8 cellular contexts compared by ENCODE assay signal in genomic region chr15:45200799-45201556, GRCh38. TPM values are rescaled to one million over a fixed set of nuclear protein-coding genes. Genes with fewer than 3 reads are reported as not detected.
DNase-seq lines count a peak whose midpoint lies in the region; ATAC-seq, FAIRE-seq and TF ChIP-seq lines count a peak whose summit lies in the region.

No MANE protein-coding gene starts in this region.

- H3K4me3 ChIP-seq in A549 (peak overlapping the region; percentile 88), neuron (ENCODE audit: low read length) (peak overlapping the region; percentile 68), subcutaneous abdominal adipose tissue (ENCODE audit: low read depth in 1 of 5, low read length in 5 of 5) (peak overlapping the region; percentile 58 to 97 (median 95))

- no peak for TF ChIP-seq POLR2A in A549 (IDR thresholded peaks at IDR 0.05; ENCODE audit: low read length)

- DNase-seq in A549 (ENCODE audit: low read depth in 1 of 2, low spot score in 1 of 2) (peak; percentile 24 to 90), LHCN-M2 (ENCODE audit: low read depth) (peak; percentile 82), SHP77 (lab: John Stamatoyannopoulos, UW) (peak; percentile 69 to 78), foreskin keratinocyte (peak; percentile 72 to 85)
- DNase-seq in activated effector memory CD4-positive, alpha-beta T cell treated with Interleukin-2 at 50 U/mL for 16 hours, result peak; percentile 62

- H3K27me3 ChIP-seq in foreskin keratinocyte (no peaks in the 10 kb centered on the region), neuron (ENCODE audit: insufficient read depth, low read length) (no peaks in the 10 kb centered on the region), subcutaneous abdominal adipose tissue (ENCODE audit: control insufficient read depth in 5 of 5, insufficient read depth in 4 of 5, low read length in 5 of 5) (no peaks in the 10 kb centered on the region)

- POLR2A ChIA-PET in A549 (lab: Yijun Ruan, JAX), result interaction anchor here (0.9 to 1.8 kb wide), 6 partner anchors 9 to 201 kb away, joined by 3 to 8 read pairs (median 4); partner anchors contain the start of gene SHF

- WGBS in A549 (ENCODE audit: missing lambda C conversion rate), result 5% methylated on average over 25 of the region's 34 CpGs

- peak overlapping the region; percentile 66 for H2AFZ ChIP-seq in neuron (ENCODE audit: low read depth, low read length)

- H3K4me2 ChIP-seq in A549, result peak overlapping the region; percentile 83

- TF ChIP-seq EP300 in A549 (IDR thresholded peaks at IDR 0.05), result no peak

- ATAC-seq in A549 (peak; percentile 25 to 54), GM19324 (IDR thresholded peaks at IDR 0.05; ENCODE audit: low FRiP score, unreplicated experiment) (peak; percentile 6), foreskin keratinocyte (peak; percentile 38)

- CTCF ChIA-PET in A549 (lab: Yijun Ruan, JAX), result interaction anchor here (1.2 to 11.1 kb wide), 4 partner anchors 9 to 256 kb away, joined by 3 to 104 read pairs (median 5); no protein-coding TSS in a partner anchor

- H3K27ac ChIP-seq in A549 (peak overlapping the region; percentile 93 to 95), foreskin keratinocyte (peak overlapping the region; percentile 8), subcutaneous abdominal adipose tissue (ENCODE audit: low read depth, low read length) (peak overlapping the region; percentile 90)

- H3K9me3 ChIP-seq in A549, result no peaks in the 10 kb centered on the region
- no peaks in the 10 kb centered on the region for H3K9me3 ChIP-seq in neuron (ENCODE audit: low read length)
- no peaks in the 10 kb centered on the region for H3K9me3 ChIP-seq in subcutaneous abdominal adipose tissue (ENCODE audit: control insufficient read depth in 5 of 5, low read length in 5 of 5)

- no peak for TF ChIP-seq RAD21 in A549 (conservative IDR thresholded peaks at IDR 0.05 in 1 of 2, IDR thresholded peaks at IDR 0.05 in 1 of 2)

- peak overlapping the region; percentile 69 to 89 (median 75) for H3K9ac ChIP-seq in subcutaneous abdominal adipose tissue (ENCODE audit: low read length in 5 of 5)

- no peak for TF ChIP-seq CTCF in A549 (IDR thresholded peaks at IDR 0.05)
- TF ChIP-seq CTCF in foreskin keratinocyte (conservative IDR thresholded peaks at IDR 0.05), result peak; percentile 4

- peaks cover 5% of the 10 kb centered on the region; the same call in 2 of the 3 replicates for H3K4me1 ChIP-seq in A549
- no peaks in the 10 kb centered on the region for H3K4me1 ChIP-seq in foreskin keratinocyte
- H3K4me1 ChIP-seq in neuron (ENCODE audit: insufficient read depth, low read length), result peaks cover 5% of the 10 kb centered on the region
- H3K4me1 ChIP-seq in subcutaneous abdominal adipose tissue (ENCODE audit: control insufficient read depth in 5 of 5, insufficient read depth in 5 of 5, low read length in 5 of 5), result peaks cover 0 to 32% (median 19%) of the 10 kb centered on the region in 5 donors

- no peak for FAIRE-seq in A549 (lab: Jason Lieb, UNC)

- H3K36me3 ChIP-seq in neuron (ENCODE audit: insufficient read depth, low read length) (no peaks in the 10 kb centered on the region), subcutaneous abdominal adipose tissue (ENCODE audit: control insufficient read depth in 5 of 5, insufficient read depth in 5 of 5, low read length in 5 of 5) (no peaks in the 10 kb centered on the region)

TF ChIP-seq in A549, 52 proteins besides CTCF, POLR2A, EP300 and RAD21:
- TF ChIP-seq GATA3 (IDR thresholded peaks at IDR 0.05; ENCODE audit: borderline replicate concordance) (no peak), JUN (IDR thresholded peaks at IDR 0.05) (0 out of 5 replicates have a peak, but pooled peaks of 1 of the 2 experiments have one; percentile 27), ATOH8 (CRISPR knock-in tag; IDR thresholded peaks at IDR 0.05; ENCODE audit: low read depth) (no peak), SREBF2 (IDR thresholded peaks at IDR 0.05) (peak; percentile 78)
- TF ChIP-seq, protein P1, sequence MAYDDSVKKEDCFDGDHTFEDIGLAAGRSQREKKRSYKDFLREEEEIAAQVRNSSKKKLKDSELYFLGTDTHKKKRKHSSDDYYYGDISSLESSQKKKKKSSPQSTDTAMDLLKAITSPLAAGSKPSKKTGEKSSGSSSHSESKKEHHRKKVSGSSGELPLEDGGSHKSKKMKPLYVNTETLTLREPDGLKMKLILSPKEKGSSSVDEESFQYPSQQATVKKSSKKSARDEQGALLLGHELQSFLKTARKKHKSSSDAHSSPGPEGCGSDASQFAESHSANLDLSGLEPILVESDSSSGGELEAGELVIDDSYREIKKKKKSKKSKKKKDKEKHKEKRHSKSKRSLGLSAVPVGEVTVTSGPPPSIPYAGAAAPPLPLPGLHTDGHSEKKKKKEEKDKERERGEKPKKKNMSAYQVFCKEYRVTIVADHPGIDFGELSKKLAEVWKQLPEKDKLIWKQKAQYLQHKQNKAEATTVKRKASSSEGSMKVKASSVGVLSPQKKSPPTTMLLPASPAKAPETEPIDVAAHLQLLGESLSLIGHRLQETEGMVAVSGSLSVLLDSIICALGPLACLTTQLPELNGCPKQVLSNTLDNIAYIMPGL (CRISPR knock-in tag; IDR thresholded peaks at IDR 0.05; ENCODE audit: borderline replicate concordance), result 0 out of 2 replicates have a peak, but pooled peaks have one; percentile 16
TF ChIP-seq in A549: peak in this region for 3.

RNA-seq across cellular contexts. Expression of gene SHF, which starts 13.2 kb away (rescaled TPM):
- polyA plus RNA-seq in A549 (2011; rRNA removed) (0.36 and 0.62 TPM in 2 replicates), A549 (2017; fragmentation: RNase III; extraction: RNeasy Plus Mini Kit Qiagen cat#74134 plus additional on column Dnase treatment) (0.85 to 1.1 TPM (median 1.1 TPM) in 3 replicates), foreskin keratinocyte (0.42 and 0.72 TPM in 2 replicates)
- 0.53 and 0.65 TPM in 2 replicates for polyA plus RNA-seq in A549 (2012; cell fraction: cytosol; rRNA removed)
- 0.95 and 1.8 TPM in 2 replicates for polyA plus RNA-seq in A549 (2012; cell fraction: nucleus; rRNA removed)
- polyA minus RNA-seq in A549 (2011; rRNA and poly(A)+ RNA removed), result 2.3 and 2.7 TPM in 2 replicates
- total RNA-seq in LHCN-M2 (2014; rRNA removed) (8.8 and 14.2 TPM in 2 replicates), foreskin keratinocyte (0.35 and 0.44 TPM in 2 replicates)
- 10.1 TPM for polyA plus RNA-seq in LHCN-M2 (2012)

RNA-seq across cellular contexts. Expression of gene SLC28A2, which starts 51.1 kb away (rescaled TPM):
- polyA plus RNA-seq in A549 (2011; rRNA removed) (0.13 and 0.35 TPM in 2 replicates), A549 (2017; fragmentation: RNase III; extraction: RNeasy Plus Mini Kit Qiagen cat#74134 plus additional on column Dnase treatment) (not detected in 3 replicates), foreskin keratinocyte (not detected in 2 replicates)
- polyA plus RNA-seq in A549 (2012; cell fraction: cytosol; rRNA removed), result 0.01 TPM in 1 of 2 replicates, not detected in the other
- polyA plus RNA-seq in A549 (2012; cell fraction: nucleus; rRNA removed), result 0.02 and 0.04 TPM in 2 replicates
- 0.04 TPM in 1 of 2 replicates, not detected in the other for polyA minus RNA-seq in A549 (2011; rRNA and poly(A)+ RNA removed)
- total RNA-seq in LHCN-M2 (2014; rRNA removed) (not detected in 2 replicates), foreskin keratinocyte (not detected in 2 replicates)
- 0.04 TPM for polyA plus RNA-seq in LHCN-M2 (2012)

Comparison
In these comparisons a context has a peak if more than half of its experiments do, and no peak if none do; other contexts are left out.
1. Peak in every context shown above with its lines: DNase-seq, ATAC-seq, H3K4me3 ChIP-seq and H3K27ac ChIP-seq.
2. H3K27ac ChIP-seq: peak in every context shown above with its lines; median percentile 94 in A549; 90 in subcutaneous abdominal adipose tissue; 8 in foreskin keratinocyte.